1 cellular context compared by ENCODE assay signal in the genomic region with DNA sequence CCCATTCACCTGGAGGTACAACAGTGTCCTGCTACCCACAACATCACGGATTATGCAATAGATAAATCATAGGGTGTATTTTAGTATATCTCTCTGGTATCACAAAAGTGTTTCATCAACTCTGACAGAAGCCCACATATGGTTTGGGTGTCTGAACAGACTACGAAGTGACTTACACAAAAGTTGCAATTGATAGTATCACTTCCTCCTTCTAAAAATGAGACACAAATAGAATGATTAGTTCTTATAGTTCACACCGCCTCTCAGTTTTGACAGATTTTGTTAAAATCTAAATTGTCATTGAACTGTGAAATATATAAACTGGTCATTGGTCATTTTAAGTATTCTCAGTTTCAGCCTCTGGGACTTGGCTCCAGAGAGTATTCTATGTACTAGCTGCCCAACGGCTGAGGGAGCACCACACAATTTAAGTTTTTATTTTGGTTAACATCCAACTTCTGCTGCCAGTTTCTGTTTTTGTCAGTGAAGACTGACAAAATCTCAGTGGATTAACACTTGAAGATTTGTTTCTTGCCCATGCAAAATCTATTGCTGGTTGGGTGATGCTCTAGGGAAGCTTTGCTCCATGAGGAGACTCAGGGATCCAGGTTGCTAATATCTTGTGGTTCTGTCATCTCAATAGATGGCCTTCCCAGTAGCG.
A peak's percentile ranks its signal among the peaks of the same experiment; 100 is the strongest.
TF ChIP-seq lines count a peak whose summit lies in the region.

No MANE protein-coding gene starts in this region.

TF ChIP-seq in GM12878, 131 proteins besides CTCF, POLR2A, EP300 and RAD21 (continued from another document and continues in another):
- TF ChIP-seq, protein P1, sequence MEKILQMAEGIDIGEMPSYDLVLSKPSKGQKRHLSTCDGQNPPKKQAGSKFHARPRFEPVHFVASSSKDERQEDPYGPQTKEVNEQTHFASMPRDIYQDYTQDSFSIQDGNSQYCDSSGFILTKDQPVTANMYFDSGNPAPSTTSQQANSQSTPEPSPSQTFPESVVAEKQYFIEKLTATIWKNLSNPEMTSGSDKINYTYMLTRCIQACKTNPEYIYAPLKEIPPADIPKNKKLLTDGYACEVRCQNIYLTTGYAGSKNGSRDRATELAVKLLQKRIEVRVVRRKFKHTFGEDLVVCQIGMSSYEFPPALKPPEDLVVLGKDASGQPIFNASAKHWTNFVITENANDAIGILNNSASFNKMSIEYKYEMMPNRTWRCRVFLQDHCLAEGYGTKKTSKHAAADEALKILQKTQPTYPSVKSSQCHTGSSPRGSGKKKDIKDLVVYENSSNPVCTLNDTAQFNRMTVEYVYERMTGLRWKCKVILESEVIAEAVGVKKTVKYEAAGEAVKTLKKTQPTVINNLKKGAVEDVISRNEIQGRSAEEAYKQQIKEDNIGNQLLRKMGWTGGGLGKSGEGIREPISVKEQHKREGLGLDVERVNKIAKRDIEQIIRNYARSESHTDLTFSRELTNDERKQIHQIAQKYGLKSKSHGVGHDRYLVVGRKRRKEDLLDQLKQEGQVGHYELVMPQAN (conservative IDR thresholded peaks at IDR 0.05) = no peak
- peak; percentile 75; the same call in 1 of the 2 replicates for TF ChIP-seq NBN (IDR thresholded peaks at IDR 0.05)
- TF ChIP-seq, protein P2, sequence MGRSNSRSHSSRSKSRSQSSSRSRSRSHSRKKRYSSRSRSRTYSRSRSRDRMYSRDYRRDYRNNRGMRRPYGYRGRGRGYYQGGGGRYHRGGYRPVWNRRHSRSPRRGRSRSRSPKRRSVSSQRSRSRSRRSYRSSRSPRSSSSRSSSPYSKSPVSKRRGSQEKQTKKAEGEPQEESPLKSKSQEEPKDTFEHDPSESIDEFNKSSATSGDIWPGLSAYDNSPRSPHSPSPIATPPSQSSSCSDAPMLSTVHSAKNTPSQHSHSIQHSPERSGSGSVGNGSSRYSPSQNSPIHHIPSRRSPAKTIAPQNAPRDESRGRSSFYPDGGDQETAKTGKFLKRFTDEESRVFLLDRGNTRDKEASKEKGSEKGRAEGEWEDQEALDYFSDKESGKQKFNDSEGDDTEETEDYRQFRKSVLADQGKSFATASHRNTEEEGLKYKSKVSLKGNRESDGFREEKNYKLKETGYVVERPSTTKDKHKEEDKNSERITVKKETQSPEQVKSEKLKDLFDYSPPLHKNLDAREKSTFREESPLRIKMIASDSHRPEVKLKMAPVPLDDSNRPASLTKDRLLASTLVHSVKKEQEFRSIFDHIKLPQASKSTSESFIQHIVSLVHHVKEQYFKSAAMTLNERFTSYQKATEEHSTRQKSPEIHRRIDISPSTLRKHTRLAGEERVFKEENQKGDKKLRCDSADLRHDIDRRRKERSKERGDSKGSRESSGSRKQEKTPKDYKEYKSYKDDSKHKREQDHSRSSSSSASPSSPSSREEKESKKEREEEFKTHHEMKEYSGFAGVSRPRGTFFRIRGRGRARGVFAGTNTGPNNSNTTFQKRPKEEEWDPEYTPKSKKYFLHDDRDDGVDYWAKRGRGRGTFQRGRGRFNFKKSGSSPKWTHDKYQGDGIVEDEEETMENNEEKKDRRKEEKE (IDR thresholded peaks at IDR 0.05) = no peak
- no peak for TF ChIP-seq MYC (IDR thresholded peaks at IDR 0.05; ENCODE audit: insufficient read depth, insufficient read length, insufficient replicate concordance, low read length, severe bottlenecking)
- TF ChIP-seq TCF7 (IDR thresholded peaks at IDR 0.05; ENCODE audit: borderline replicate concordance) = no peak
- TF ChIP-seq TCF3 (IDR thresholded peaks at IDR 0.05; ENCODE audit: borderline replicate concordance, insufficient read depth, low read depth, low read length) = no peak
- TF ChIP-seq NR2C1 (IDR thresholded peaks at IDR 0.05) = no peak
- TF ChIP-seq, protein P3, sequence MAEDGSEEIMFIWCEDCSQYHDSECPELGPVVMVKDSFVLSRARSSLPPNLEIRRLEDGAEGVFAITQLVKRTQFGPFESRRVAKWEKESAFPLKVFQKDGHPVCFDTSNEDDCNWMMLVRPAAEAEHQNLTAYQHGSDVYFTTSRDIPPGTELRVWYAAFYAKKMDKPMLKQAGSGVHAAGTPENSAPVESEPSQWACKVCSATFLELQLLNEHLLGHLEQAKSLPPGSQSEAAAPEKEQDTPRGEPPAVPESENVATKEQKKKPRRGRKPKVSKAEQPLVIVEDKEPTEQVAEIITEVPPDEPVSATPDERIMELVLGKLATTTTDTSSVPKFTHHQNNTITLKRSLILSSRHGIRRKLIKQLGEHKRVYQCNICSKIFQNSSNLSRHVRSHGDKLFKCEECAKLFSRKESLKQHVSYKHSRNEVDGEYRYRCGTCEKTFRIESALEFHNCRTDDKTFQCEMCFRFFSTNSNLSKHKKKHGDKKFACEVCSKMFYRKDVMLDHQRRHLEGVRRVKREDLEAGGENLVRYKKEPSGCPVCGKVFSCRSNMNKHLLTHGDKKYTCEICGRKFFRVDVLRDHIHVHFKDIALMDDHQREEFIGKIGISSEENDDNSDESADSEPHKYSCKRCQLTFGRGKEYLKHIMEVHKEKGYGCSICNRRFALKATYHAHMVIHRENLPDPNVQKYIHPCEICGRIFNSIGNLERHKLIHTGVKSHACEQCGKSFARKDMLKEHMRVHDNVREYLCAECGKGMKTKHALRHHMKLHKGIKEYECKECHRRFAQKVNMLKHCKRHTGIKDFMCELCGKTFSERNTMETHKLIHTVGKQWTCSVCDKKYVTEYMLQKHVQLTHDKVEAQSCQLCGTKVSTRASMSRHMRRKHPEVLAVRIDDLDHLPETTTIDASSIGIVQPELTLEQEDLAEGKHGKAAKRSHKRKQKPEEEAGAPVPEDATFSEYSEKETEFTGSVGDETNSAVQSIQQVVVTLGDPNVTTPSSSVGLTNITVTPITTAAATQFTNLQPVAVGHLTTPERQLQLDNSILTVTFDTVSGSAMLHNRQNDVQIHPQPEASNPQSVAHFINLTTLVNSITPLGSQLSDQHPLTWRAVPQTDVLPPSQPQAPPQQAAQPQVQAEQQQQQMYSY (CRISPR knock-in tag; IDR thresholded peaks at IDR 0.05) = no peak
- TF ChIP-seq RELA (IDR thresholded peaks at IDR 0.05; ENCODE audit: borderline replicate concordance, partially characterized antibody) = peak; percentile 44
- TF ChIP-seq TAF1 (IDR thresholded peaks at IDR 0.05; ENCODE audit: borderline replicate concordance, low read depth, low read length) = no peak
- peak; percentile 85 for TF ChIP-seq IKZF1 (conservative IDR thresholded peaks at IDR 0.05)
- TF ChIP-seq NFYA (IDR thresholded peaks at IDR 0.05; ENCODE audit: borderline replicate concordance, low read depth, low read length) = no peak
- TF ChIP-seq CHD4 (IDR thresholded peaks at IDR 0.05) = no peak
- TF ChIP-seq RCOR1 (conservative IDR thresholded peaks at IDR 0.05; ENCODE audit: low read depth, low read length) = peak; percentile 72; the same call in 1 of the 2 replicates
- TF ChIP-seq TCF12 (IDR thresholded peaks at IDR 0.05; ENCODE audit: low read depth, low read length) = no peak
- peak; percentile 97 for TF ChIP-seq SPI1 (IDR thresholded peaks at IDR 0.05; ENCODE audit: borderline replicate concordance, insufficient read depth, low read depth, low read length)
- peak; percentile 94 for TF ChIP-seq NFIC (IDR thresholded peaks at IDR 0.05; ENCODE audit: low read depth, low read length)
- TF ChIP-seq CBX5 (IDR thresholded peaks at IDR 0.05; ENCODE audit: low read depth) = peak; percentile 46; the same call in 1 of the 2 replicates
- no peak for TF ChIP-seq SUZ12 (IDR thresholded peaks at IDR 0.05; ENCODE audit: unreplicated experiment)
- TF ChIP-seq POU2F2 (IDR thresholded peaks at IDR 0.05; ENCODE audit: borderline replicate concordance, low read depth, low read length) = no peak
- TF ChIP-seq KLF5 (IDR thresholded peaks at IDR 0.05; ENCODE audit: partially characterized antibody) = no peak
- TF ChIP-seq, protein P4, sequence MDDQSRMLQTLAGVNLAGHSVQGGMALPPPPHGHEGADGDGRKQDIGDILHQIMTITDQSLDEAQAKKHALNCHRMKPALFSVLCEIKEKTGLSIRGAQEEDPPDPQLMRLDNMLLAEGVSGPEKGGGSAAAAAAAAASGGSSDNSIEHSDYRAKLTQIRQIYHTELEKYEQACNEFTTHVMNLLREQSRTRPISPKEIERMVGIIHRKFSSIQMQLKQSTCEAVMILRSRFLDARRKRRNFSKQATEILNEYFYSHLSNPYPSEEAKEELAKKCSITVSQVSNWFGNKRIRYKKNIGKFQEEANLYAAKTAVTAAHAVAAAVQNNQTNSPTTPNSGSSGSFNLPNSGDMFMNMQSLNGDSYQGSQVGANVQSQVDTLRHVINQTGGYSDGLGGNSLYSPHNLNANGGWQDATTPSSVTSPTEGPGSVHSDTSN (IDR thresholded peaks at IDR 0.05; ENCODE audit: insufficient replicate concordance, low read depth, low read length) = no peak
- TF ChIP-seq CBX3 (IDR thresholded peaks at IDR 0.05; ENCODE audit: borderline replicate concordance, low read depth) = no peak
- TF ChIP-seq ZNF274 (IDR thresholded peaks at IDR 0.05; ENCODE audit: insufficient read depth, insufficient read length) = no peak
- TF ChIP-seq GATAD2B (conservative IDR thresholded peaks at IDR 0.05; ENCODE audit: low read depth) = peak; percentile 70
- TF ChIP-seq ZNF217 (IDR thresholded peaks at IDR 0.05) = peak; percentile 99
- no peak for TF ChIP-seq FOXK2 (IDR thresholded peaks at IDR 0.05)
- peak; percentile 95 for TF ChIP-seq DPF2 (IDR thresholded peaks at IDR 0.05)
- no peak for TF ChIP-seq EZH2 (IDR thresholded peaks at IDR 0.05; ENCODE audit: borderline replicate concordance, control insufficient read depth, low read depth, low read length)
- TF ChIP-seq MEF2A (IDR thresholded peaks at IDR 0.05; ENCODE audit: insufficient read depth, low read depth, low read length) = peak; percentile 92
- TF ChIP-seq RAD51 (IDR thresholded peaks at IDR 0.05) = 0 out of 2 replicates have a peak, but pooled peaks have one; percentile 27
- no peak for TF ChIP-seq MYB (IDR thresholded peaks at IDR 0.05; ENCODE audit: borderline replicate concordance, low read depth, low read length)
- TF ChIP-seq CHD1 (IDR thresholded peaks at IDR 0.05; ENCODE audit: low read depth, low read length) = no peak
- peak; percentile 48; the same call in 1 of the 2 replicates for TF ChIP-seq CREB1 (IDR thresholded peaks at IDR 0.05; ENCODE audit: low read depth)
- TF ChIP-seq SIX5 (IDR thresholded peaks at IDR 0.05; ENCODE audit: low read depth, low read length, severe bottlenecking) = no peak
- TF ChIP-seq ZNF622 (IDR thresholded peaks at IDR 0.05) = no peak
- TF ChIP-seq, protein P5, sequence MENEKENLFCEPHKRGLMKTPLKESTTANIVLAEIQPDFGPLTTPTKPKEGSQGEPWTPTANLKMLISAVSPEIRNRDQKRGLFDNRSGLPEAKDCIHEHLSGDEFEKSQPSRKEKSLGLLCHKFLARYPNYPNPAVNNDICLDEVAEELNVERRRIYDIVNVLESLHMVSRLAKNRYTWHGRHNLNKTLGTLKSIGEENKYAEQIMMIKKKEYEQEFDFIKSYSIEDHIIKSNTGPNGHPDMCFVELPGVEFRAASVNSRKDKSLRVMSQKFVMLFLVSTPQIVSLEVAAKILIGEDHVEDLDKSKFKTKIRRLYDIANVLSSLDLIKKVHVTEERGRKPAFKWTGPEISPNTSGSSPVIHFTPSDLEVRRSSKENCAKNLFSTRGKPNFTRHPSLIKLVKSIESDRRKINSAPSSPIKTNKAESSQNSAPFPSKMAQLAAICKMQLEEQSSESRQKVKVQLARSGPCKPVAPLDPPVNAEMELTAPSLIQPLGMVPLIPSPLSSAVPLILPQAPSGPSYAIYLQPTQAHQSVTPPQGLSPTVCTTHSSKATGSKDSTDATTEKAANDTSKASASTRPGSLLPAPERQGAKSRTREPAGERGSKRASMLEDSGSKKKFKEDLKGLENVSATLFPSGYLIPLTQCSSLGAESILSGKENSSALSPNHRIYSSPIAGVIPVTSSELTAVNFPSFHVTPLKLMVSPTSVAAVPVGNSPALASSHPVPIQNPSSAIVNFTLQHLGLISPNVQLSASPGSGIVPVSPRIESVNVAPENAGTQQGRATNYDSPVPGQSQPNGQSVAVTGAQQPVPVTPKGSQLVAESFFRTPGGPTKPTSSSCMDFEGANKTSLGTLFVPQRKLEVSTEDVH (IDR thresholded peaks at IDR 0.05; ENCODE audit: low read depth, partially characterized antibody) = no peak
- TF ChIP-seq NR2C2 (IDR thresholded peaks at IDR 0.05; ENCODE audit: borderline replicate concordance, control insufficient read depth, insufficient read length, low read depth) = no peak
- TF ChIP-seq JUND (IDR thresholded peaks at IDR 0.05; ENCODE audit: low read depth, low read length) = no peak
- no peak for TF ChIP-seq KAT2A (conservative IDR thresholded peaks at IDR 0.05; ENCODE audit: control insufficient read depth, low read depth, low read length)
- no peak for TF ChIP-seq STAT1 (conservative IDR thresholded peaks at IDR 0.05)
- TF ChIP-seq BMI1 (IDR thresholded peaks at IDR 0.05; ENCODE audit: borderline replicate concordance) = peak; percentile 84; the same call in 1 of the 2 replicates
- no peak for TF ChIP-seq HDAC2 (IDR thresholded peaks at IDR 0.05)
- no peak for TF ChIP-seq CBFB (IDR thresholded peaks at IDR 0.05; ENCODE audit: low read depth)
- TF ChIP-seq POLR2AphosphoS5 (IDR thresholded peaks at IDR 0.05; ENCODE audit: low read length) = no peak
- peak; percentile 83; the same call in 1 of the 2 replicates for TF ChIP-seq FOXM1 (IDR thresholded peaks at IDR 0.05; ENCODE audit: low read depth, low read length)
- no peak for TF ChIP-seq SMAD5 (IDR thresholded peaks at IDR 0.05; ENCODE audit: low read depth)
- no peak; the same call in 1 of the 2 replicates for TF ChIP-seq BCL11A (IDR thresholded peaks at IDR 0.05; ENCODE audit: low read depth, low read length)
- TF ChIP-seq ZNF24 (IDR thresholded peaks at IDR 0.05) = no peak
- no peak for TF ChIP-seq KDM1A (IDR thresholded peaks at IDR 0.05; ENCODE audit: borderline replicate concordance)
- TF ChIP-seq SMARCA5 (IDR thresholded peaks at IDR 0.05) = 0 out of 2 replicates have a peak, but pooled peaks have one; percentile 29
- peak; percentile 96 for TF ChIP-seq MEF2B (IDR thresholded peaks at IDR 0.05; ENCODE audit: partially characterized antibody, poor library complexity, severe bottlenecking)
- TF ChIP-seq LARP7 (IDR thresholded peaks at IDR 0.05) = no peak
- TF ChIP-seq RFX5 (IDR thresholded peaks at IDR 0.05; ENCODE audit: low read depth, low read length) = no peak
- TF ChIP-seq, protein P6, sequence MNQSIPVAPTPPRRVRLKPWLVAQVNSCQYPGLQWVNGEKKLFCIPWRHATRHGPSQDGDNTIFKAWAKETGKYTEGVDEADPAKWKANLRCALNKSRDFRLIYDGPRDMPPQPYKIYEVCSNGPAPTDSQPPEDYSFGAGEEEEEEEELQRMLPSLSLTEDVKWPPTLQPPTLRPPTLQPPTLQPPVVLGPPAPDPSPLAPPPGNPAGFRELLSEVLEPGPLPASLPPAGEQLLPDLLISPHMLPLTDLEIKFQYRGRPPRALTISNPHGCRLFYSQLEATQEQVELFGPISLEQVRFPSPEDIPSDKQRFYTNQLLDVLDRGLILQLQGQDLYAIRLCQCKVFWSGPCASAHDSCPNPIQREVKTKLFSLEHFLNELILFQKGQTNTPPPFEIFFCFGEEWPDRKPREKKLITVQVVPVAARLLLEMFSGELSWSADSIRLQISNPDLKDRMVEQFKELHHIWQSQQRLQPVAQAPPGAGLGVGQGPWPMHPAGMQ (IDR thresholded peaks at IDR 0.05; ENCODE audit: borderline replicate concordance) = no peak
